Comparison of ENCODE assay signal across 10 cellular contexts in genomic region chr5:78758169-78758839, GRCh38.
DNase-seq lines count a peak whose midpoint lies in the region; ATAC-seq and TF ChIP-seq lines count a peak whose summit lies in the region.
"Had no signal": no experiment of that assay in that cellular context is flagged by ENCODE, and none has a peak within 500 bp of the region (broad histone marks: within the 10 kb centered on the region; RNA-seq: fewer than 3 reads in every experiment).

No MANE protein-coding gene starts in this region.

- in situ Hi-C loops in GM18951 (cut with MboI; ENCODE audit: low sequenced_read_pairs, unreplicated experiment) (no loop called here), gastrocnemius medialis (cut with MboI; ENCODE audit: low sequenced_read_pairs in 4 of 4) (no loop called here)

- H4K20me1 ChIP-seq in OCI-LY1 (ENCODE audit: insufficient read depth, low read length), result no peaks in the 10 kb centered on the region

- POLR2A ChIA-PET in AG04450 (lab: Yijun Ruan, JAX), result interaction anchor here (0.7 to 3.4 kb wide), 8 partner anchors 11 to 253 kb away, joined by 4 to 25 read pairs (median 8); partner anchors contain the start of gene LHFPL2

- no peak overlapping the region for H3K4me3 ChIP-seq in AG04450 (ENCODE audit: low read depth, low read length)
- H3K4me3 ChIP-seq in OCI-LY1 (ENCODE audit: low read depth, low read length, poor library complexity, severe bottlenecking), result no peak overlapping the region
- H3K4me3 ChIP-seq in gastrocnemius medialis, result no peak overlapping the region

- intact Hi-C loops in gastrocnemius medialis (cut with DNase I; ENCODE audit: low total_unique reads), result no loop called here

- no peaks in the 10 kb centered on the region for H3K9me2 ChIP-seq in OCI-LY1 (ENCODE audit: low read depth, low read length)

- peaks cover 61% of the 10 kb centered on the region for H3K4me1 ChIP-seq in OCI-LY1 (ENCODE audit: insufficient read depth, low read length, severe bottlenecking)
- no peaks in the 10 kb centered on the region for H3K4me1 ChIP-seq in gastrocnemius medialis

- peak overlapping the region; percentile 21 for H3K9ac ChIP-seq in OCI-LY1 (ENCODE audit: low read length)

- H3K27ac ChIP-seq in AG04450 (ENCODE audit: low read depth, low read length), result no peak overlapping the region
- H3K27ac ChIP-seq in OCI-LY1 (ENCODE audit: low read depth, low read length, poor library complexity, severe bottlenecking), result peak overlapping the region; percentile 87
- H3K27ac ChIP-seq in gastrocnemius medialis, result no peak overlapping the region

- TF ChIP-seq POLR2A in GM18951 (IDR thresholded peaks at IDR 0.05; ENCODE audit: extremely low read depth, insufficient read depth, insufficient read length) (peak; percentile 21), gastrocnemius medialis (IDR thresholded peaks at IDR 0.05) (no peak)

- H3K79me2 ChIP-seq in OCI-LY1 (ENCODE audit: insufficient read depth, low read length), result no peaks in the 10 kb centered on the region

- peak; percentile 68 for DNase-seq in AG04450 (ENCODE audit: low read depth, low spot score)
- DNase-seq in KG1 (lab: John Stamatoyannopoulos, UW), result no peak
- DNase-seq in retina, result no peak
- DNase-seq in activated T-cell treated with anti-CD3 and anti-CD28 coated beads for 4 hours, result no peak
- DNase-seq in gastrocnemius medialis, result no peak
- DNase-seq: natural killer cell, NCI-H1105 treated with DMSO at 0.1 percent for 48 hours had no signal

- no peaks in the 10 kb centered on the region for H3K9me3 ChIP-seq in AG04450 (ENCODE audit: control insufficient read depth, insufficient read depth, low read length)
- H3K9me3 ChIP-seq in OCI-LY1 (ENCODE audit: low read length), result no peaks in the 10 kb centered on the region
- H3K9me3 ChIP-seq in gastrocnemius medialis, result no peaks in the 10 kb centered on the region

- TF ChIP-seq CTCF in AG04450 (IDR thresholded peaks at IDR 0.05; ENCODE audit: low read depth, low read length), result no peak
- TF ChIP-seq CTCF in OCI-LY1 (IDR thresholded peaks at IDR 0.05; ENCODE audit: low read length), result no peak
- no peak for TF ChIP-seq CTCF in gastrocnemius medialis (IDR thresholded peaks at IDR 0.05 in 4 of 5, conservative IDR thresholded peaks at IDR 0.05 in 1 of 5)

- CTCF ChIA-PET in AG04450 (lab: Charles Lee), result no interaction called here

- ATAC-seq in HG02870 (IDR thresholded peaks at IDR 0.05; ENCODE audit: unreplicated experiment) (peak; percentile 80), gastrocnemius medialis (no peak)
- ATAC-seq: natural killer cell had no signal

- no peak overlapping the region for H2AFZ ChIP-seq in OCI-LY1 (ENCODE audit: low read length)

- H3F3A ChIP-seq in OCI-LY1 (ENCODE audit: insufficient read depth, low read length), result no peaks in the 10 kb centered on the region; the same call in 1 of the 2 replicates

- H3K27me3 ChIP-seq in AG04450 (ENCODE audit: control insufficient read depth, insufficient read depth, low read length) (peaks cover 17% of the 10 kb centered on the region), OCI-LY1 (ENCODE audit: insufficient read depth, low read length) (no peaks in the 10 kb centered on the region), gastrocnemius medialis (no peaks in the 10 kb centered on the region)

- peak overlapping the region; percentile 31 for H3K4me2 ChIP-seq in OCI-LY1 (ENCODE audit: low read length)

- H3K36me3 ChIP-seq in OCI-LY1 (ENCODE audit: insufficient read depth, low read length) (no peaks in the 10 kb centered on the region), gastrocnemius medialis (no peaks in the 10 kb centered on the region)
